Comparison of ENCODE assay signal across 18 cellular contexts in genomic region chr15:40459391-40460015, GRCh38. TPM values are rescaled to one million over a fixed set of nuclear protein-coding genes. Genes with fewer than 3 reads are reported as not detected.
DNase-seq lines count a peak whose midpoint lies in the region; ATAC-seq and TF ChIP-seq lines count a peak whose summit lies in the region.
"Had no signal": no experiment of that assay in that cellular context is flagged by ENCODE, and none has a peak within 500 bp of the region (broad histone marks: within the 10 kb centered on the region; RNA-seq: fewer than 3 reads in every experiment).

No MANE protein-coding gene starts in this region.

- no peak overlapping the region for H3K4me3 Mint-ChIP-seq in GM23338
- no peak overlapping the region for H3K4me3 Mint-ChIP-seq in chondrocyte (ENCODE audit: unreplicated experiment)
- H3K4me3 Mint-ChIP-seq: CD14-positive monocyte; CD8-positive, alpha-beta T cell; IgD-negative memory B cell had no signal

- DNase-seq in GM23338 (ENCODE audit: low spot score): no peak
- DNase-seq in chondrocyte (ENCODE audit: low spot score): peak; percentile 75
- peak; percentile 64 for DNase-seq in osteoblast (ENCODE audit: insufficient read length, low spot score, missing footprints)
- DNase-seq in upper lobe of right lung: peak; percentile 60
- DNase-seq in DMS79 (lab: John Stamatoyannopoulos, UW): no peak
- DNase-seq: 8988T; Calu3; CD8-positive, alpha-beta T cell; DND-41; EL; KBM-7 had no signal

- H3K27ac Mint-ChIP-seq in GM23338 (0 out of 2 replicates have a peak overlapping the region, but pooled peaks have one; percentile 23), chondrocyte (ENCODE audit: unreplicated experiment) (no peak overlapping the region)
- H3K27ac Mint-ChIP-seq: CD8-positive, alpha-beta T cell had no signal

- H3K9me3 ChIP-seq in osteoblast (ENCODE audit: low read depth, low read length) (no peaks in the 10 kb centered on the region), upper lobe of right lung (no peaks in the 10 kb centered on the region)
- H3K9me3 ChIP-seq: BLaER1, HAP-1 had no signal

- H3K27me3 ChIP-seq in GM23338 (ENCODE audit: insufficient read depth): no peaks in the 10 kb centered on the region
- no peaks in the 10 kb centered on the region for H3K27me3 ChIP-seq in osteoblast (ENCODE audit: insufficient read depth, low read length)
- no peaks in the 10 kb centered on the region for H3K27me3 ChIP-seq in upper lobe of right lung
- H3K27me3 ChIP-seq: BLaER1 had no signal

- peaks cover 60% of the 10 kb centered on the region for H3K79me2 ChIP-seq in GM23338 (replicated peaks; ENCODE audit: insufficient read depth)
- H3K79me2 ChIP-seq in osteoblast (ENCODE audit: insufficient read depth, low read length): peaks cover 47% of the 10 kb centered on the region

- H3F3A ChIP-seq in GM23338 (replicated peaks; ENCODE audit: low read depth): no peaks in the 10 kb centered on the region

- TF ChIP-seq CTCF in GM23338 (conservative IDR thresholded peaks at IDR 0.05; ENCODE audit: low read depth in 2 of 2) (no peak), chondrocyte (IDR thresholded peaks at IDR 0.05) (no peak), osteoblast (IDR thresholded peaks at IDR 0.05; ENCODE audit: extremely low read depth, low read depth, low read length) (no peak), upper lobe of right lung (IDR thresholded peaks at IDR 0.05) (no peak)

- no peak overlapping the region for H3K4me2 ChIP-seq in GM23338
- H3K4me2 ChIP-seq in osteoblast (ENCODE audit: insufficient read depth, low read length): no peak overlapping the region
- H3K4me2 ChIP-seq: BLaER1 had no signal

- H3K4me1 Mint-ChIP-seq in GM23338 (peaks cover 30% of the 10 kb centered on the region), chondrocyte (ENCODE audit: low read depth) (peaks cover 19% of the 10 kb centered on the region)

- H3K4me1 ChIP-seq in GM23338 (ENCODE audit: insufficient read depth) (peaks cover 11% of the 10 kb centered on the region; the same call in 1 of the 2 replicates), osteoblast (ENCODE audit: insufficient read depth, low read length) (peaks cover 13% of the 10 kb centered on the region), upper lobe of right lung (peaks cover 23% of the 10 kb centered on the region)
- H3K4me1 ChIP-seq: HAP-1 had no signal

- H3K36me3 Mint-ChIP-seq in GM23338 (ENCODE audit: low read depth) (peaks cover 46% of the 10 kb centered on the region), chondrocyte (ENCODE audit: low read depth) (peaks cover 6% of the 10 kb centered on the region)
- H3K36me3 Mint-ChIP-seq: IgD-negative memory B cell had no signal

- H3K27ac ChIP-seq in GM23338 (ENCODE audit: low read depth): no peak overlapping the region
- no peak overlapping the region for H3K27ac ChIP-seq in osteoblast (ENCODE audit: low read depth, low read length)
- no peak overlapping the region for H3K27ac ChIP-seq in upper lobe of right lung
- H3K27ac ChIP-seq: BLaER1 had no signal

- H3K9me2 ChIP-seq in GM23338 (ENCODE audit: insufficient read depth): no peaks in the 10 kb centered on the region

- no peak overlapping the region for H3K4me3 ChIP-seq in GM23338
- no peak overlapping the region for H3K4me3 ChIP-seq in osteoblast (ENCODE audit: insufficient read depth, low read length)
- no peak overlapping the region for H3K4me3 ChIP-seq in upper lobe of right lung
- H3K4me3 ChIP-seq: BLaER1, GM12878, HAP-1 had no signal

- H4K20me1 ChIP-seq in GM23338 (replicated peaks; ENCODE audit: insufficient read depth): peaks cover 34% of the 10 kb centered on the region
- peaks cover 54% of the 10 kb centered on the region for H4K20me1 ChIP-seq in osteoblast (ENCODE audit: insufficient read depth, low read length)

- H3K27me3 Mint-ChIP-seq in GM23338 (ENCODE audit: insufficient read depth, low read depth, poor library complexity) (peaks cover 5% of the 10 kb centered on the region), chondrocyte (ENCODE audit: low read depth) (no peaks in the 10 kb centered on the region)
- H3K27me3 Mint-ChIP-seq: IgD-negative memory B cell had no signal

- H3K36me3 ChIP-seq in GM23338 (ENCODE audit: insufficient read depth) (peaks cover 14% of the 10 kb centered on the region), osteoblast (ENCODE audit: insufficient read depth, low read length) (peaks cover 19% of the 10 kb centered on the region), upper lobe of right lung (peaks cover 55% of the 10 kb centered on the region)

- ATAC-seq in GM23338 (no peak), upper lobe of right lung (no peak), HG02852 (IDR thresholded peaks at IDR 0.05; ENCODE audit: unreplicated experiment) (no peak), HG03342 (IDR thresholded peaks at IDR 0.05; ENCODE audit: unreplicated experiment) (no peak)
- ATAC-seq: CD8-positive, alpha-beta T cell; GM12878 had no signal

- intact Hi-C loops in upper lobe of right lung (cut with DNase I): no loop called here

- no peaks in the 10 kb centered on the region for H3K9me3 Mint-ChIP-seq in GM23338
- no peaks in the 10 kb centered on the region for H3K9me3 Mint-ChIP-seq in chondrocyte (ENCODE audit: low read depth)
- H3K9me3 Mint-ChIP-seq: CD14-positive monocyte; CD8-positive, alpha-beta T cell; IgD-negative memory B cell had no signal

- no peak overlapping the region for H2AFZ ChIP-seq in GM23338
- no peak overlapping the region for H2AFZ ChIP-seq in osteoblast (ENCODE audit: low read length)

TF ChIP-seq in GM23338, 12 proteins besides CTCF, POLR2A, EP300 and RAD21:
- TF ChIP-seq REST (IDR thresholded peaks at IDR 0.05; ENCODE audit: unreplicated experiment) (no peak), ETS1 (IDR thresholded peaks at IDR 0.05) (no peak)

RNA-seq across cellular contexts. Expression of gene CHST14, which starts 11.3 kb away (rescaled TPM):
- total RNA-seq in GM23338 (2014; rRNA removed; shearing (Covaris generic)): 15.6 and 17.9 TPM in 2 replicates
- 8.4 and 10.0 TPM in 2 replicates for polyA plus RNA-seq in GM23338 (2016; fragmentation: Nextera tagmentation; extraction: Ambion mirVana)
- total RNA-seq in chondrocyte: 45.4 to 46.2 TPM (median 45.7 TPM) in 3 replicates
- 13.4 and 13.6 TPM in 2 replicates for total RNA-seq in osteoblast
- 14.1 TPM for total RNA-seq in upper lobe of right lung

RNA-seq across cellular contexts. Expression of gene BAHD1, which starts 18.8 kb away (rescaled TPM):
- total RNA-seq in GM23338 (2014; rRNA removed; shearing (Covaris generic)): 32.4 and 40.1 TPM in 2 replicates
- polyA plus RNA-seq in GM23338 (2016; fragmentation: Nextera tagmentation; extraction: Ambion mirVana): 11.2 and 11.6 TPM in 2 replicates
- total RNA-seq in chondrocyte (24.4 to 26.4 TPM (median 24.8 TPM) in 3 replicates), osteoblast (10.0 and 10.5 TPM in 2 replicates), upper lobe of right lung (29.8 TPM)

RNA-seq across cellular contexts. Expression of gene IVD, which starts 53.9 kb away (rescaled TPM):
- 64.0 and 75.4 TPM in 2 replicates for total RNA-seq in GM23338 (2014; rRNA removed; shearing (Covaris generic))
- 53.5 and 54.1 TPM in 2 replicates for polyA plus RNA-seq in GM23338 (2016; fragmentation: Nextera tagmentation; extraction: Ambion mirVana)
- 42.0 to 58.9 TPM (median 42.5 TPM) in 3 replicates for total RNA-seq in chondrocyte
- total RNA-seq in osteoblast: 38.6 and 46.3 TPM in 2 replicates
- total RNA-seq in upper lobe of right lung: 115 TPM

Comparison
In these comparisons a context has a peak if more than half of its experiments do, and no peak if none do; other contexts are left out.
1. DNase-seq: peak in chondrocyte (single experiment), osteoblast (single experiment) and upper lobe of right lung (single experiment); none in GM23338 (single experiment) and DMS79 (single experiment).